ENCODE assay signal across 27 cellular contexts in the genomic region with DNA sequence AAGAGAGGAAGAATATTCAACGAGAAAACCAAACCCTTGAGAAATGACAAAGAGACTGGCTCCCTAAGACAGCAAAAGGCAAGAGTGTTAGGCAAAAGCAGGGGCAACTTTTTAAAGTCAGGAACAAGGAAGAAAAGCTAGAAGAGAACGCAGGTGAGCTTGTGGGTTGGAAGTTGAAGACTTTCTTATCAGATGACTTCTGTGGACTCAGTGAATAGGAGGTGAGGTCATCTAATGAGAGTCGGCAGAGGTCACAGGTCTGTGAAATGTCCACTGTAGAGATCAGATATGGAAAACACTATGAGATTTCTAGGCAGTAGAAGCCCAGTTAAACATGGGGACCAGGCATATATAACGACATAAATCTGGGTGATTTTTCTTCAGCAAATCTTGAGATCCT.
"Had no signal": no experiment of that assay in that cellular context is flagged by ENCODE, and none has a peak within 500 bp of the region (broad histone marks: within the 10 kb centered on the region; RNA-seq: fewer than 3 reads in every experiment).

No MANE protein-coding gene starts in this region.

- H3K27ac ChIP-seq: ascending aorta, breast epithelium, cardiac muscle cell, colonic mucosa, esophagus muscularis mucosa, foreskin keratinocyte, gastrocnemius medialis, heart right ventricle, VCaP had no signal

- H3K9me3 ChIP-seq: ascending aorta, breast epithelium, colonic mucosa, esophagus muscularis mucosa, gastrocnemius medialis, heart right ventricle had no signal

- H3K27me3 ChIP-seq: ascending aorta, breast epithelium, cardiac muscle cell, colonic mucosa, esophagus muscularis mucosa, foreskin keratinocyte, gastrocnemius medialis, heart right ventricle had no signal

- H3K4me1 ChIP-seq: ascending aorta, breast epithelium, colonic mucosa, esophagus muscularis mucosa, foreskin keratinocyte, gastrocnemius medialis had no signal

- H3K4me3 ChIP-seq: ascending aorta, breast epithelium, cardiac muscle cell, colonic mucosa, esophagus muscularis mucosa, gastrocnemius medialis, heart right ventricle had no signal

- DNase-seq: activated CD4-positive, alpha-beta memory T cell treated with anti-CD3 and anti-CD28 coated beads, Interleukin-2, amount 10 ng/mL, durations not matched to agents 7 days and 5 days; activated CD4-positive, alpha-beta T cell treated with anti-CD3 and anti-CD28 coated beads for 1 hour; activated CD4-positive, alpha-beta T cell treated with anti-CD3 and anti-CD28 coated beads for 4 hours; activated CD4-positive, alpha-beta T cell treated with anti-CD3 and anti-CD28 coated beads, Interleukin-2, amount 10 ng/mL, durations not matched to agents 7 days and 5 days; activated CD4-positive, alpha-beta T cell treated with anti-CD3 and anti-CD28 coated beads, Interleukin-2, amount 50 U/mL, for 4 hours; activated CD8-positive, alpha-beta memory T cell treated with anti-CD3 and anti-CD28 coated beads, Interleukin-2, amount 50 U/mL, for 48 hours; activated gamma-delta T cell; activated naive CD4-positive, alpha-beta T cell; activated naive CD4-positive, alpha-beta T cell treated with anti-CD3 and anti-CD28 coated beads, Interleukin-2, amount 10 ng/mL, durations not matched to agents 7 days and 5 days; activated naive CD8-positive, alpha-beta T cell treated with anti-CD3 and anti-CD28 coated beads, Interleukin-2, amount 10 ng/mL, durations not matched to agents 7 days and 5 days; activated T-cell treated with anti-CD3 and anti-CD28 coated beads for 4 hours; activated T-cell treated with anti-CD3 and anti-CD28 coated beads, Interleukin-2, amount 50 U/mL, for 24 hours; activated T-cell treated with anti-CD3 and anti-CD28 coated beads, Interleukin-2, amount 50 U/mL, for 72 hours; central memory CD4-positive, alpha-beta T cell; cerebellar nuclear complex; colonic mucosa; effector memory CD8-positive, alpha-beta T cell; erythroblast; foreskin keratinocyte; gastrocnemius medialis; heart right ventricle; T-helper 2 cell had no signal

- H3K36me3 ChIP-seq: ascending aorta, breast epithelium, cardiac muscle cell, colonic mucosa, esophagus muscularis mucosa, gastrocnemius medialis, heart right ventricle had no signal
